In genomic region chr20:24507182-24507853, GRCh38 we compare ENCODE assay signal across 24 cellular contexts. TPM values are rescaled to one million over a fixed set of nuclear protein-coding genes. Genes with fewer than 3 reads are reported as not detected.
DNase-seq lines count a peak whose midpoint lies in the region; ATAC-seq and TF ChIP-seq lines count a peak whose summit lies in the region.
"Had no signal": no experiment of that assay in that cellular context is flagged by ENCODE, and none has a peak within 500 bp of the region (broad histone marks: within the 10 kb centered on the region; RNA-seq: fewer than 3 reads in every experiment).

No MANE protein-coding gene starts in this region.

- ATAC-seq in HG02588 (IDR thresholded peaks at IDR 0.05; ENCODE audit: unreplicated experiment): peak; percentile 70
- ATAC-seq in mucosa of descending colon: peak; percentile 10
- ATAC-seq: activated naive CD8-positive, alpha-beta T cell treated with anti-CD3 and anti-CD28 coated beads, Interleukin-2, amount 50 U/mL, for 24 hours; heart right ventricle; left lobe of liver; Panc1; T-helper 17 cell had no signal

- TF ChIP-seq CTCF in MM.1S (IDR thresholded peaks at IDR 0.05; ENCODE audit: low read length): no peak
- TF ChIP-seq CTCF in mucosa of descending colon (IDR thresholded peaks at IDR 0.05): no peak

- H3K9me3 ChIP-seq in MM.1S (replicated peaks; ENCODE audit: insufficient read depth, low read length): no peaks in the 10 kb centered on the region
- H3K9me3 ChIP-seq in mucosa of descending colon: no peaks in the 10 kb centered on the region
- H3K9me3 ChIP-seq: heart right ventricle, suprapubic skin, uterus had no signal

- H3K9ac ChIP-seq in MM.1S (ENCODE audit: low read length): no peak overlapping the region

- no peaks in the 10 kb centered on the region for H3F3A ChIP-seq in MM.1S (ENCODE audit: insufficient read depth, low read length)

- no peaks in the 10 kb centered on the region for H3K36me3 ChIP-seq in MM.1S (replicated peaks; ENCODE audit: insufficient read depth, low read length)
- H3K36me3 ChIP-seq in mucosa of descending colon (ENCODE audit: low read depth): no peaks in the 10 kb centered on the region
- H3K36me3 ChIP-seq: heart right ventricle, suprapubic skin, uterus had no signal

- peaks cover 11% of the 10 kb centered on the region for H3K4me1 ChIP-seq in MM.1S (ENCODE audit: low read length)
- no peaks in the 10 kb centered on the region for H3K4me1 ChIP-seq in mucosa of descending colon (ENCODE audit: low read depth)
- H3K4me1 ChIP-seq: suprapubic skin, uterus had no signal

- DNase-seq in MM.1S (peak; percentile 47), cerebellar cortex (ENCODE audit: low spot score) (peak; percentile 68), mucosa of descending colon (no peak), NCI-H69 (lab: John Stamatoyannopoulos, UW) (no peak), NCI-H1105 (lab: John Stamatoyannopoulos, UW) (no peak)
- DNase-seq in activated CD4-positive, alpha-beta T cell treated with anti-CD3 and anti-CD28 coated beads, Interleukin-2, amount 50 U/mL, for 1 hour: no peak
- DNase-seq: activated CD4-positive, alpha-beta memory T cell treated with anti-CD3 and anti-CD28 coated beads for 36 hours; activated gamma-delta T cell; activated naive CD8-positive, alpha-beta T cell treated with anti-CD3 and anti-CD28 coated beads, Interleukin-2, amount 50 U/mL, for 24 hours; activated T-cell treated with anti-CD3 and anti-CD28 coated beads for 4 hours; CD4-positive, CD25-positive, alpha-beta regulatory T cell; cortex of kidney; H7; heart right ventricle; Karpas-422; NCI-H187 treated with DMSO at 0.1 percent for 48 hours; T-helper 17 cell; uterus had no signal

- H3K9me2 ChIP-seq in MM.1S (replicated peaks; ENCODE audit: insufficient read depth, low read length): no peaks in the 10 kb centered on the region

- H3K27ac ChIP-seq in MM.1S (ENCODE audit: low read length): peak overlapping the region; percentile 22; the same call in 1 of the 2 replicates
- H3K27ac ChIP-seq: suprapubic skin, uterus, VCaP had no signal

- H3K79me2 ChIP-seq in MM.1S (ENCODE audit: low read length): peaks cover 33% of the 10 kb centered on the region

- H2AFZ ChIP-seq in MM.1S (ENCODE audit: low read length): no peak overlapping the region

- intact Hi-C loops in mucosa of descending colon (cut with DNase I, micrococcal nuclease): no loop called here

- H3K4me2 ChIP-seq in MM.1S (ENCODE audit: low read depth, low read length): no peak overlapping the region

- H3K4me3 ChIP-seq in MM.1S (ENCODE audit: low read length): no peak overlapping the region
- H3K4me3 ChIP-seq in mucosa of descending colon: no peak overlapping the region
- H3K4me3 ChIP-seq: heart right ventricle, suprapubic skin, uterus had no signal

- H4K20me1 ChIP-seq in MM.1S (ENCODE audit: insufficient read depth, low read length): no peaks in the 10 kb centered on the region

- H3K27me3 ChIP-seq in MM.1S (replicated peaks; ENCODE audit: insufficient read depth, low read length): no peaks in the 10 kb centered on the region
- H3K27me3 ChIP-seq: heart right ventricle, suprapubic skin, uterus had no signal

RNA-seq across cellular contexts. Expression of gene SYNDIG1, which starts 37.9 kb away (rescaled TPM):
- total RNA-seq in mucosa of descending colon: under 1 TPM; 0.12 to 0.46 (median 0.35) TPM
- total RNA-seq: activated CD4-positive, alpha-beta memory T cell treated with anti-CD3 and anti-CD28 coated beads for 36 hours; CD4-positive, CD25-positive, alpha-beta regulatory T cell; left lobe of liver; SK-MEL-5; suprapubic skin; T-helper 17 cell had no signal

Comparison
In these comparisons a context has a peak if more than half of its experiments do, and no peak if none do; other contexts are left out.
1. DNase-seq: peak in MM.1S (single experiment) and cerebellar cortex (single experiment); none in mucosa of descending colon (0 of 3), activated CD4-positive, alpha-beta T cell treated with anti-CD3 and anti-CD28 coated beads, Interleukin-2, amount 50 U/mL, for 1 hour (single experiment), NCI-H69 (single experiment) and NCI-H1105 (single experiment).